In genomic region chr2:138536302-138536701, GRCh38 we compare ENCODE assay signal across 11 cellular contexts. TPM values are rescaled to one million over a fixed set of nuclear protein-coding genes. Genes with fewer than 3 reads are reported as not detected.
DNase-seq lines count a peak whose midpoint lies in the region; ATAC-seq and TF ChIP-seq lines count a peak whose summit lies in the region.
"Had no signal": no experiment of that assay in that cellular context is flagged by ENCODE, and none has a peak within 500 bp of the region (broad histone marks: within the 10 kb centered on the region; RNA-seq: fewer than 3 reads in every experiment).

No MANE protein-coding gene starts in this region.

- H3K4me3 ChIP-seq in mammary epithelial cell (replicated peaks in 1 of 3; ENCODE audit: insufficient read depth in 1 of 3, low read depth in 2 of 3, low read length in 3 of 3), result no peak overlapping the region
- H3K4me3 ChIP-seq: suprapubic skin had no signal

- 80% methylated on average over 2 of the region's 2 CpGs for WGBS in mammary epithelial cell (ENCODE audit: low coverage, missing lambda C conversion rate)

- H3K4me3 Mint-ChIP-seq in activated CD4-positive, alpha-beta memory T cell treated with anti-CD3 and anti-CD28 coated beads, Interleukin-2, amount 10 ng/mL, durations not matched to agents 7 days and 5 days, result no peak overlapping the region

- no peaks in the 10 kb centered on the region for H3K9me3 ChIP-seq in mammary epithelial cell (replicated peaks; ENCODE audit: insufficient read depth, low read length)
- H3K9me3 ChIP-seq: suprapubic skin had no signal

- no peaks in the 10 kb centered on the region for H4K20me1 ChIP-seq in mammary epithelial cell (ENCODE audit: insufficient read depth, low read length)

- H3K36me3 Mint-ChIP-seq in activated CD4-positive, alpha-beta memory T cell treated with anti-CD3 and anti-CD28 coated beads, Interleukin-2, amount 10 ng/mL, durations not matched to agents 7 days and 5 days (ENCODE audit: low read depth), result peaks cover 33% of the 10 kb centered on the region

- peaks cover 15% of the 10 kb centered on the region for H3K4me1 ChIP-seq in mammary epithelial cell (ENCODE audit: insufficient read depth, low read length)

- dilution Hi-C loops in mammary epithelial cell (cut with HindIII; ENCODE audit: low sequenced_read_pairs), result no loop called here

- no peak overlapping the region for H3K27ac Mint-ChIP-seq in activated CD4-positive, alpha-beta memory T cell treated with anti-CD3 and anti-CD28 coated beads, Interleukin-2, amount 10 ng/mL, durations not matched to agents 7 days and 5 days

- intact Hi-C loops in mammary epithelial cell (cut with micrococcal nuclease), result no loop called here

- TF ChIP-seq CTCF in AG09319 (IDR thresholded peaks at IDR 0.05; ENCODE audit: low read depth, low read length) (no peak), mammary epithelial cell (conservative IDR thresholded peaks at IDR 0.05 in 1 of 2, IDR thresholded peaks at IDR 0.05 in 1 of 2; ENCODE audit: extremely low read depth in 1 of 2, insufficient read depth in 1 of 2, low read depth in 1 of 2, low read length in 2 of 2) (no peak)

- no TSS peak for BruUV-seq in mammary epithelial cell (replicated peaks; lab: Mats Ljungman, UMichigan)

- POLR2A ChIA-PET in activated CD4-positive, alpha-beta memory T cell treated with anti-CD3 and anti-CD28 coated beads, Interleukin-2, amount 10 ng/mL, durations not matched to agents 7 days and 5 days (lab: Charles Lee), result no interaction called here

- peaks cover 76% of the 10 kb centered on the region for H3K79me2 ChIP-seq in mammary epithelial cell (ENCODE audit: insufficient read depth, low read length)

- peaks cover 1% of the 10 kb centered on the region for H3K4me1 Mint-ChIP-seq in activated CD4-positive, alpha-beta memory T cell treated with anti-CD3 and anti-CD28 coated beads, Interleukin-2, amount 10 ng/mL, durations not matched to agents 7 days and 5 days

- H3K36me3 ChIP-seq in mammary epithelial cell (ENCODE audit: insufficient read depth, low read length), result no peaks in the 10 kb centered on the region

- H3K4me2 ChIP-seq in mammary epithelial cell (ENCODE audit: insufficient read depth, low read depth, low read length), result no peak overlapping the region

- H3K9ac ChIP-seq in mammary epithelial cell (ENCODE audit: insufficient read depth, low read length), result no peak overlapping the region

- DNase-seq in AG09319 (ENCODE audit: extremely low read depth, low read depth) (peak; percentile 25), mammary epithelial cell (peak; percentile 64), ureter (ENCODE audit: low spot score) (no peak), DMS153 (lab: John Stamatoyannopoulos, UW) (no peak)
- no peak for DNase-seq in activated CD4-positive, alpha-beta memory T cell treated with anti-CD3 and anti-CD28 coated beads, Interleukin-2, amount 10 ng/mL, durations not matched to agents 7 days and 5 days
- DNase-seq: occipital lobe had no signal

- in situ Hi-C loops in mammary epithelial cell (cut with MboI; ENCODE audit: low sequenced_read_pairs in 2 of 2), result no loop called here

- no peak overlapping the region for H3K27ac ChIP-seq in mammary epithelial cell (ENCODE audit: insufficient read depth, low read depth, low read length)
- H3K27ac ChIP-seq: suprapubic skin had no signal

- no peak overlapping the region for H2AFZ ChIP-seq in mammary epithelial cell (ENCODE audit: low read depth, low read length)

- H3K27me3 ChIP-seq in mammary epithelial cell (ENCODE audit: insufficient read depth, low read length), result no peaks in the 10 kb centered on the region
- H3K27me3 ChIP-seq: suprapubic skin had no signal

- CTCF ChIA-PET in mammary epithelial cell (lab: Charles Lee; ENCODE audit: low non-redundant PET), result no interaction called here
- CTCF ChIA-PET in activated CD4-positive, alpha-beta memory T cell treated with anti-CD3 and anti-CD28 coated beads, Interleukin-2, amount 10 ng/mL, durations not matched to agents 7 days and 5 days (lab: Charles Lee), result no interaction called here

- no peaks in the 10 kb centered on the region for H3K27me3 Mint-ChIP-seq in activated CD4-positive, alpha-beta memory T cell treated with anti-CD3 and anti-CD28 coated beads, Interleukin-2, amount 10 ng/mL, durations not matched to agents 7 days and 5 days
- H3K27me3 Mint-ChIP-seq: IgD-negative memory B cell had no signal

- peaks cover 9% of the 10 kb centered on the region for H3K9me3 Mint-ChIP-seq in activated CD4-positive, alpha-beta memory T cell treated with anti-CD3 and anti-CD28 coated beads, Interleukin-2, amount 10 ng/mL, durations not matched to agents 7 days and 5 days

- ATAC-seq in GM19035 (IDR thresholded peaks at IDR 0.05; ENCODE audit: unreplicated experiment), result peak; percentile 77
- peak; percentile 62 for ATAC-seq in HG03135 (IDR thresholded peaks at IDR 0.05; ENCODE audit: unreplicated experiment)
- no peak for ATAC-seq in HG03095 (IDR thresholded peaks at IDR 0.05; ENCODE audit: unreplicated experiment)

RNA-seq across cellular contexts. Expression of gene SPOPL, which starts 34.7 kb away (rescaled TPM):
- 10 to 100 TPM; 23.2 to 24.3 TPM for total RNA-seq in mammary epithelial cell
- polyA plus RNA-seq in mammary epithelial cell, result 8.6 TPM
- polyA minus RNA-seq in mammary epithelial cell, result 30.0 TPM
- total RNA-seq in activated CD4-positive, alpha-beta memory T cell treated with anti-CD3 and anti-CD28 coated beads, Interleukin-2, amount 10 ng/mL, durations not matched to agents 7 days and 5 days, result 10 to 100 TPM; 16.0 to 16.1 TPM
- 31.4 TPM for total RNA-seq in ureter

Comparison
In these comparisons a context has a peak if more than half of its experiments do, and no peak if none do; other contexts are left out.
1. DNase-seq: peak in AG09319 (single experiment) and mammary epithelial cell (single experiment); none in activated CD4-positive, alpha-beta memory T cell treated with anti-CD3 and anti-CD28 coated beads, Interleukin-2, amount 10 ng/mL, durations not matched to agents 7 days and 5 days (single experiment), ureter (single experiment) and DMS153 (single experiment).